In genomic region chr9:136592666-136593065, GRCh38 we compare ENCODE assay signal across 24 cellular contexts. TPM values are rescaled to one million over a fixed set of nuclear protein-coding genes. Genes with fewer than 3 reads are reported as not detected.
DNase-seq lines count a peak whose midpoint lies in the region; ATAC-seq, FAIRE-seq and TF ChIP-seq lines count a peak whose summit lies in the region.
"Had no signal": no experiment of that assay in that cellular context is flagged by ENCODE, and none has a peak within 500 bp of the region (broad histone marks: within the 10 kb centered on the region; RNA-seq: fewer than 3 reads in every experiment).

No MANE protein-coding gene starts in this region.

- H2BK120ac ChIP-seq in H1 (replicated peaks; ENCODE audit: low read depth, low read length) = no peak overlapping the region

- H3K23ac ChIP-seq in H1 (ENCODE audit: insufficient read length) = no peak overlapping the region

- TF ChIP-seq CTCF in DND-41 (IDR thresholded peaks at IDR 0.05; ENCODE audit: borderline replicate concordance, extremely low read depth, low read length, poor library complexity, severe bottlenecking) = no peak
- TF ChIP-seq CTCF in H1 (IDR thresholded peaks at IDR 0.05; ENCODE audit: control extremely low read depth in 1 of 3, insufficient read depth in 1 of 3, low read depth in 1 of 3, low read length in 3 of 3) = no peak
- TF ChIP-seq CTCF in neural progenitor cell (IDR thresholded peaks at IDR 0.05) = no peak

- H3K36me3 ChIP-seq in BLaER1 (no peaks in the 10 kb centered on the region), DND-41 (ENCODE audit: insufficient read depth, low read length) (no peaks in the 10 kb centered on the region; the same call in 1 of the 2 replicates), H1 (ENCODE audit: control insufficient read depth in 2 of 4, insufficient read depth in 4 of 4, low read length in 3 of 4) (no peaks in the 10 kb centered on the region), neural progenitor cell (no peaks in the 10 kb centered on the region)
- H3K36me3 ChIP-seq: BE2C had no signal

- H3K4me2 ChIP-seq in BLaER1 = peak overlapping the region; percentile 98
- no peak overlapping the region for H3K4me2 ChIP-seq in DND-41 (ENCODE audit: insufficient read depth, low read length)
- no peak overlapping the region for H3K4me2 ChIP-seq in H1 (ENCODE audit: insufficient read depth in 1 of 2, low read depth in 2 of 2, low read length in 2 of 2)
- H3K4me2 ChIP-seq in neural progenitor cell = no peak overlapping the region
- H3K4me2 ChIP-seq: GM23338 had no signal

- no peak overlapping the region for H2AFZ ChIP-seq in DND-41 (ENCODE audit: low read depth, low read length)
- no peak overlapping the region for H2AFZ ChIP-seq in H1 (ENCODE audit: low read length)
- H2AFZ ChIP-seq in neural progenitor cell (replicated peaks) = no peak overlapping the region
- H2AFZ ChIP-seq: GM23338 had no signal

- no peak for FAIRE-seq in H1 (lab: Jason Lieb, UNC)
- FAIRE-seq: A204.1, D721Med, GM12878, HTR-8/SVneo had no signal

- no peak for TF ChIP-seq RAD21 in H1 (IDR thresholded peaks at IDR 0.05 in 1 of 2, conservative IDR thresholded peaks at IDR 0.05 in 1 of 2; ENCODE audit: low read depth in 2 of 2, low read length in 2 of 2)

- peaks cover 15% of the 10 kb centered on the region for H3K9me3 Mint-ChIP-seq in neural progenitor cell
- H3K9me3 Mint-ChIP-seq: CD4-positive, alpha-beta T cell; HFFc6; IgD-negative memory B cell had no signal

- TF ChIP-seq EP300 in H1 (IDR thresholded peaks at IDR 0.05; ENCODE audit: borderline replicate concordance in 1 of 2, low read depth in 2 of 2, low read length in 2 of 2) = no peak

- no peak overlapping the region for H4K8ac ChIP-seq in H1 (ENCODE audit: extremely low read depth, insufficient read depth, low read length)

- H3K27me3 Mint-ChIP-seq in neural progenitor cell (ENCODE audit: insufficient read depth, low read depth) = peaks cover 15% of the 10 kb centered on the region
- H3K27me3 Mint-ChIP-seq: CD4-positive, alpha-beta T cell had no signal

- no peak overlapping the region for H4K5ac ChIP-seq in H1 (ENCODE audit: insufficient read length, low read depth, low read length)

- H4K91ac ChIP-seq in H1 (replicated peaks; ENCODE audit: insufficient read length, low read length) = no peak overlapping the region

- peak overlapping the region; percentile 80; the same call in 1 of the 2 replicates for H2BK12ac ChIP-seq in H1 (ENCODE audit: low read depth, low read length)

- H3K4ac ChIP-seq in H1 (replicated peaks; ENCODE audit: insufficient read length, low read depth, low read length) = no peak overlapping the region

- no peak overlapping the region for H2BK5ac ChIP-seq in H1 (ENCODE audit: low read depth, low read length)

- POLR2A ChIA-PET in H1 (lab: Charles Lee; ENCODE audit: partially characterized antibody) = interaction anchor here (1.1 kb wide), 1 partner anchor 28 kb away, joined by 3 read pairs; no protein-coding TSS in a partner anchor

- TF ChIP-seq POLR2A in H1 (IDR thresholded peaks at IDR 0.05; ENCODE audit: control extremely low read depth in 1 of 2, low read depth in 2 of 2, low read length in 2 of 2) = no peak

- 89% methylated on average over 13 of the region's 13 CpGs; no CpG with 5 or more reads in 1 of the 2 experiments for WGBS in H1 (ENCODE audit: extremely low coverage in 1 of 2, insufficient coverage in 1 of 2, insufficient read length in 1 of 2, insufficient replicate concordance in 2 of 2, low coverage in 1 of 2, low lambda C conversion rate in 2 of 2, missing lambda C conversion rate in 1 of 2), 2 experiments

- H2AK5ac ChIP-seq in H1 (ENCODE audit: low read depth, low read length) = no peak overlapping the region

- H3K27me3 ChIP-seq in BLaER1 = no peaks in the 10 kb centered on the region
- H3K27me3 ChIP-seq in DND-41 (ENCODE audit: insufficient read depth, low read length, poor library complexity) = no peaks in the 10 kb centered on the region
- no peaks in the 10 kb centered on the region for H3K27me3 ChIP-seq in H1 (replicated peaks in 1 of 4; ENCODE audit: control insufficient read depth in 3 of 4, extremely low read depth in 1 of 4, insufficient read depth in 3 of 4, low read length in 3 of 4)
- no peaks in the 10 kb centered on the region for H3K27me3 ChIP-seq in neural progenitor cell
- H3K27me3 ChIP-seq: BE2C had no signal

- H3K9ac ChIP-seq in BLaER1 (no peak overlapping the region), DND-41 (ENCODE audit: low read depth, low read length) (no peak overlapping the region; the same call in 1 of the 2 replicates), H1 (replicated peaks in 1 of 4; ENCODE audit: extremely low read depth in 1 of 4, low read depth in 3 of 4, low read length in 3 of 4) (no peak overlapping the region), neural progenitor cell (no peak overlapping the region)

- no peak overlapping the region for H3K56ac ChIP-seq in H1 (replicated peaks; ENCODE audit: insufficient read length, low read depth, low read length)

- no peaks in the 10 kb centered on the region for H4K20me1 ChIP-seq in BLaER1
- H4K20me1 ChIP-seq in DND-41 (ENCODE audit: insufficient read depth, low read length) = no peaks in the 10 kb centered on the region
- H4K20me1 ChIP-seq in H1 (replicated peaks in 1 of 2; ENCODE audit: control insufficient read depth in 1 of 2, insufficient read depth in 2 of 2, low read length in 2 of 2) = no peaks in the 10 kb centered on the region
- H4K20me1 ChIP-seq in neural progenitor cell (ENCODE audit: low read depth) = no peaks in the 10 kb centered on the region

- no peaks in the 10 kb centered on the region for H3K36me3 Mint-ChIP-seq in neural progenitor cell
- H3K36me3 Mint-ChIP-seq: IgD-negative memory B cell had no signal

- H3K4me1 ChIP-seq in BLaER1 (peaks cover 82% of the 10 kb centered on the region), DND-41 (ENCODE audit: insufficient read depth, low read length) (peaks cover 43% of the 10 kb centered on the region), H1 (replicated peaks in 1 of 4; ENCODE audit: control insufficient read depth in 3 of 4, insufficient read depth in 4 of 4, low read length in 3 of 4) (peaks cover 0 to 24% (median 12%) of the 10 kb centered on the region in 4 experiments; a peak in 6 of 7 replicates), neural progenitor cell (peaks cover 39% of the 10 kb centered on the region)
- H3K4me1 ChIP-seq: BE2C, Caco-2 had no signal

- H3F3A ChIP-seq in neural progenitor cell (ENCODE audit: low read depth) = peaks cover 15% of the 10 kb centered on the region

- H3K23me2 ChIP-seq in H1 (ENCODE audit: low read depth, low read length) = peaks cover 2% of the 10 kb centered on the region; the same call in 1 of the 2 replicates

- H3K27ac Mint-ChIP-seq in neural progenitor cell = peak overlapping the region; percentile 18
- H3K27ac Mint-ChIP-seq: CD4-positive, alpha-beta T cell; GM23338; HFFc6; IgD-negative memory B cell had no signal

- H3K79me1 ChIP-seq in H1 (ENCODE audit: low read depth, low read length) = no peaks in the 10 kb centered on the region

- no peak overlapping the region for H3K4me3 Mint-ChIP-seq in neural progenitor cell
- H3K4me3 Mint-ChIP-seq: CD4-positive, alpha-beta T cell; GM23338; HFFc6; IgD-negative memory B cell had no signal

- peaks cover under 1% of the 10 kb centered on the region; the same call in 1 of the 2 replicates for H3K79me2 ChIP-seq in DND-41 (ENCODE audit: insufficient read depth, low read length)
- H3K79me2 ChIP-seq in H1 (ENCODE audit: control insufficient read depth in 1 of 2, insufficient read depth in 2 of 2, low read length in 2 of 2) = no peaks in the 10 kb centered on the region
- no peaks in the 10 kb centered on the region for H3K79me2 ChIP-seq in neural progenitor cell (ENCODE audit: low read depth)

- no peak for DNase-seq in DND-41
- no peak for DNase-seq in H1 (ENCODE audit: low read depth in 1 of 2, low spot score in 2 of 2)
- no peak for DNase-seq in neural progenitor cell (ENCODE audit: low spot score)
- DNase-seq in NCI-H187 (lab: John Stamatoyannopoulos, UW) = no peak
- no peak for DNase-seq in activated CD4-positive, alpha-beta T cell treated with anti-CD3 and anti-CD28 coated beads, Interleukin-2, amount 50 U/mL, for 48 hours
- DNase-seq: ACHN; BE2C; Caco-2; CD4-positive, alpha-beta T cell; DMS79 treated with DMSO at 0.1 percent for 48 hours; EL; H7; HFFc6; KBM-7 had no signal

- H3K9me3 ChIP-seq in BLaER1 (peaks cover 7% of the 10 kb centered on the region; the same call in 1 of the 2 replicates), DND-41 (ENCODE audit: insufficient read depth, low read length, severe bottlenecking) (no peaks in the 10 kb centered on the region), H1 (ENCODE audit: insufficient read depth in 2 of 2, low read depth in 1 of 2, low read length in 1 of 2) (peaks cover 0 to 3% of the 10 kb centered on the region in 2 experiments; a peak in 1 of 4 replicates), neural progenitor cell (ENCODE audit: low read depth) (no peaks in the 10 kb centered on the region)
- H3K9me3 ChIP-seq: BE2C, Caco-2 had no signal

- ATAC-seq in DND-41 (ENCODE audit: insufficient read depth, low read depth) (no peak), GM19455 (IDR thresholded peaks at IDR 0.05; ENCODE audit: unreplicated experiment) (no peak)
- ATAC-seq: GM12878, GM23338, HCT116 had no signal

- H2BK20ac ChIP-seq in H1 (ENCODE audit: low read length) = peak overlapping the region; percentile 48; the same call in 1 of the 2 replicates

- H3K4me3 ChIP-seq in BLaER1 = no peak overlapping the region
- H3K4me3 ChIP-seq in DND-41 (ENCODE audit: low read depth in 1 of 2, low read length in 2 of 2) = no peak overlapping the region
- H3K4me3 ChIP-seq in H1 (ENCODE audit: extremely low read depth in 1 of 4, insufficient read depth in 2 of 4, low read depth in 3 of 4, low read length in 4 of 4) = no peak overlapping the region
- H3K4me3 ChIP-seq in neural progenitor cell = no peak overlapping the region
- H3K4me3 ChIP-seq: GM12878, GM23338 had no signal

- H3K18ac ChIP-seq in H1 (ENCODE audit: extremely low read depth, low read length) = peak overlapping the region; percentile 38; the same call in 1 of the 2 replicates

- H2BK15ac ChIP-seq in H1 (ENCODE audit: low read length) = 0 out of 2 replicates have a peak overlapping the region, but pooled peaks have one; percentile 72

- CTCF ChIA-PET in H1 (lab: Charles Lee; ENCODE audit: partially characterized antibody) = interaction anchor here (1.1 to 2.2 kb wide), 5 partner anchors 13 to 104 kb away, joined by 3 to 5 read pairs (median 4); no protein-coding TSS in a partner anchor

- H3K14ac ChIP-seq in H1 (ENCODE audit: insufficient read length) = no peak overlapping the region

- H3K27ac ChIP-seq in BLaER1 (0 out of 2 replicates have a peak overlapping the region, but pooled peaks have one; percentile 12), DND-41 (ENCODE audit: low read length) (peak overlapping the region; percentile 61), H1 (ENCODE audit: low read depth, low read length) (no peak overlapping the region), neural progenitor cell (no peak overlapping the region)
- H3K27ac ChIP-seq: C4-2B had no signal

- peaks cover 34% of the 10 kb centered on the region for H3K4me1 Mint-ChIP-seq in neural progenitor cell

RNA-seq across cellular contexts. Expression of gene NOTCH1, which starts 46.8 kb away (rescaled TPM):
- total RNA-seq in H1 (2021; fragmentation: NEBNext Ultra II Directional; extraction: Animal tissue kit (Norgen Biotek cat#: 25700)) = 55.6 and 60.9 TPM in 2 replicates
- polyA plus RNA-seq in H1 (2011; rRNA removed) = 6.9 and 19.9 TPM in 2 replicates
- 7.3 TPM for polyA plus RNA-seq in H1 (2011; cell fraction: cytosol; rRNA removed)
- 41.0 TPM for polyA plus RNA-seq in H1 (2011; cell fraction: nucleus; rRNA removed)
- polyA plus RNA-seq in H1 (2012, experiment 1 of 2) = 17.4 to 31.4 TPM (median 28.7 TPM) in 4 replicates
- polyA plus RNA-seq in H1 (2012, experiment 2 of 2) = 20.1 TPM
- 33.5 TPM for polyA plus RNA-seq in H1 (2013, experiment 1 of 2)
- 26.3 TPM for polyA plus RNA-seq in H1 (2013, experiment 2 of 2)
- 12.2 and 13.8 TPM in 2 replicates for polyA minus RNA-seq in H1 (2011; rRNA and poly(A)+ RNA removed)
- 58.8 TPM for polyA minus RNA-seq in H1 (2011; cell fraction: cytosol; rRNA and poly(A)+ RNA removed)
- polyA minus RNA-seq in H1 (2011; cell fraction: nucleus; rRNA and poly(A)+ RNA removed) = 41.9 TPM
- 11.7 and 32.4 TPM in 2 replicates for total RNA-seq in neural progenitor cell (ENCODE audit: low replicate concordance)

Comparison
In these comparisons a context has a peak if more than half of its experiments do, and no peak if none do; other contexts are left out.
1. H3K27ac ChIP-seq: peak in BLaER1 (single experiment) and DND-41 (single experiment); none in H1 (single experiment) and neural progenitor cell (single experiment).